10 cellular contexts compared by ENCODE assay signal in genomic region chr5:131794596-131794995, GRCh38. TPM values are rescaled to one million over a fixed set of nuclear protein-coding genes. Genes with fewer than 3 reads are reported as not detected.
DNase-seq lines count a peak whose midpoint lies in the region; ATAC-seq and TF ChIP-seq lines count a peak whose summit lies in the region.
"Had no signal": no experiment of that assay in that cellular context is flagged by ENCODE, and none has a peak within 500 bp of the region (broad histone marks: within the 10 kb centered on the region; RNA-seq: fewer than 3 reads in every experiment).

No MANE protein-coding gene starts in this region.

- ATAC-seq in heart left ventricle: no peak
- ATAC-seq in Right ventricle myocardium inferior: no peak
- no peak for ATAC-seq in thoracic aorta (ENCODE audit: insufficient number of reproducible peaks, low FRiP score, low read depth)
- ATAC-seq in GM19397 (IDR thresholded peaks at IDR 0.05; ENCODE audit: unreplicated experiment): no peak

- peak overlapping the region in 5 of 12 donors; percentile 1 to 100 (median 99) for H3K27ac ChIP-seq in heart left ventricle
- no peak overlapping the region for H3K27ac ChIP-seq in thoracic aorta

- intact Hi-C loops in heart left ventricle (cut with DNase I): loop anchor here in 6 of 10 donors (10.0 kb wide), 4 partner anchors 90 to 210 kb away; partner anchors contain the start of gene RAPGEF6 (in 2 of the 6)
- intact Hi-C loops in Right ventricle myocardium inferior (cut with DNase I): loop anchor here (10.0 kb wide), 1 partner anchor 1170 kb away; the partner anchor contains the start of gene AFF4

- peak overlapping the region in 9 of 12 donors; percentile 86 to 99 (median 96) for H3K4me3 ChIP-seq in heart left ventricle
- peak overlapping the region; percentile 82 for H3K4me3 ChIP-seq in fibroblast of pulmonary artery (replicated peaks; ENCODE audit: low read depth, low read length)
- H3K4me3 ChIP-seq in thoracic aorta: peak overlapping the region; percentile 99

- no peaks in the 10 kb centered on the region for H3K27me3 ChIP-seq in heart left ventricle
- H3K27me3 ChIP-seq in thoracic aorta (replicated peaks; ENCODE audit: insufficient read depth): no peaks in the 10 kb centered on the region

- no peak for TF ChIP-seq POLR2A in heart left ventricle (IDR thresholded peaks at IDR 0.05)

- DNase-seq in heart left ventricle: no peak
- DNase-seq in Right ventricle myocardium inferior (ENCODE audit: missing footprints): no peak
- peak; percentile 33 for DNase-seq in SIG-M5 (lab: John Stamatoyannopoulos, UW)
- DNase-seq in fibroblast of pulmonary artery (ENCODE audit: low read depth): no peak
- no peak for DNase-seq in thoracic aorta (ENCODE audit: low spot score)
- no peak for DNase-seq in cerebellar cortex (ENCODE audit: low spot score)
- DNase-seq in foreskin melanocyte: no peak
- DNase-seq: H7, NCI-H1694 treated with DMSO at 0.1 percent for 48 hours had no signal

- no peak for TF ChIP-seq CTCF in heart left ventricle (IDR thresholded peaks at IDR 0.05)
- no peak for TF ChIP-seq CTCF in fibroblast of pulmonary artery (IDR thresholded peaks at IDR 0.05; ENCODE audit: low read length, missing control alignments)
- no peak for TF ChIP-seq CTCF in thoracic aorta (IDR thresholded peaks at IDR 0.05)

- 61 to 74% (median 69%) methylated on average over 4 of the region's 4 CpGs for WGBS in heart left ventricle, 4 donors

- H3K36me3 ChIP-seq in heart left ventricle (peaks cover 0 to 6% (median 0%) of the 10 kb centered on the region in 9 donors), thoracic aorta (no peaks in the 10 kb centered on the region)

- H3K9me3 ChIP-seq in heart left ventricle (no peaks in the 10 kb centered on the region), thoracic aorta (no peaks in the 10 kb centered on the region)

- H3K4me1 ChIP-seq in heart left ventricle (peaks cover 0 to 66% (median 43%) of the 10 kb centered on the region in 12 donors), thoracic aorta (ENCODE audit: control insufficient read depth in 1 of 2, low read depth in 2 of 2) (peaks cover 36 to 55% of the 10 kb centered on the region in 2 donors)

RNA-seq across cellular contexts. Expression of gene FNIP1, which starts 2.2 kb away (rescaled TPM):
- total RNA-seq in heart left ventricle (10 to 100 TPM; 27.5 to 41.3 (median 35.1) TPM), Right ventricle myocardium inferior (30.8 TPM), thoracic aorta (10 to 100 TPM; 52.9 to 54.7 TPM)
- polyA plus RNA-seq in heart left ventricle: 1 to 10 TPM; 5.6 to 6.7 TPM
